Comparison of ENCODE assay signal across 8 cellular contexts in genomic region chr12:8038659-8039114, GRCh38. TPM values are rescaled to one million over a fixed set of nuclear protein-coding genes. Genes with fewer than 3 reads are reported as not detected.
A peak's percentile ranks its signal among the peaks of the same experiment; 100 is the strongest.
DNase-seq lines count a peak whose midpoint lies in the region; ATAC-seq, FAIRE-seq and TF ChIP-seq lines count a peak whose summit lies in the region.

No MANE protein-coding gene starts in this region.

- no peak for TF ChIP-seq CTCF in right lobe of liver (IDR thresholded peaks at IDR 0.05)
- no peak for TF ChIP-seq CTCF in HepG2 (CRISPR knock-in tag; IDR thresholded peaks at IDR 0.05)
- TF ChIP-seq CTCF in OCI-LY1 (IDR thresholded peaks at IDR 0.05; ENCODE audit: low read length): no peak
- TF ChIP-seq CTCF in brain (conservative IDR thresholded peaks at IDR 0.05): no peak

- H4K20me1 ChIP-seq in HepG2 (ENCODE audit: insufficient read depth, low read length) (no peaks in the 10 kb centered on the region), OCI-LY1 (ENCODE audit: insufficient read depth, low read length) (no peaks in the 10 kb centered on the region)

- H3K4me1 ChIP-seq in right lobe of liver: peaks cover 0 to 37% (median 12%) of the 10 kb centered on the region in 4 donors
- H3K4me1 ChIP-seq in HepG2 (ENCODE audit: insufficient read depth, low read length): peaks cover 53% of the 10 kb centered on the region
- H3K4me1 ChIP-seq in OCI-LY1 (ENCODE audit: insufficient read depth, low read length, severe bottlenecking): peaks cover 45% of the 10 kb centered on the region

- peaks cover 2% of the 10 kb centered on the region for H3K27me3 Mint-ChIP-seq in brain

- peak overlapping the region; percentile 65 to 94 (median 81) for H3K27ac Mint-ChIP-seq in brain

- H3K9me2 ChIP-seq in OCI-LY1 (ENCODE audit: low read depth, low read length): no peaks in the 10 kb centered on the region

- peak; percentile 39 to 89 (median 55) for ATAC-seq in right lobe of liver
- no peak for ATAC-seq in HepG2

- H3K9ac ChIP-seq in HepG2 (ENCODE audit: insufficient read depth, low read depth, low read length) (no peak overlapping the region), OCI-LY1 (ENCODE audit: low read length) (no peak overlapping the region; the same call in 1 of the 2 replicates)

- H3K36me3 ChIP-seq in right lobe of liver: peaks cover 0 to 40% (median 16%) of the 10 kb centered on the region in 4 donors
- peaks cover 12 to 14% of the 10 kb centered on the region in 2 experiments; a peak in 4 of 5 replicates for H3K36me3 ChIP-seq in HepG2 (replicated peaks in 1 of 2; ENCODE audit: control insufficient read depth in 1 of 2, insufficient read depth in 2 of 2, low read length in 2 of 2)
- no peaks in the 10 kb centered on the region for H3K36me3 ChIP-seq in OCI-LY1 (ENCODE audit: insufficient read depth, low read length)

- TF ChIP-seq EP300 in HepG2 (IDR thresholded peaks at IDR 0.05; ENCODE audit: low read depth in 2 of 2, low read length in 2 of 2) (no peak), HepG2 (CRISPR knock-in tag; IDR thresholded peaks at IDR 0.05; ENCODE audit: borderline replicate concordance) (no peak)

- H3K4me3 Mint-ChIP-seq in brain: peak overlapping the region; percentile 68 to 84 (median 78)

- no peak for TF ChIP-seq RAD21 in HepG2 (CRISPR knock-in tag; IDR thresholded peaks at IDR 0.05)

- intact Hi-C loops in right lobe of liver (cut with DNase I): loop anchor here in 1 of 2 donors (10.0 kb wide), 1 partner anchor 46 kb away; the partner anchor contains the start of gene NECAP1
- intact Hi-C loops in HepG2 (cut with micrococcal nuclease; ENCODE audit: unreplicated experiment): no loop called here

- H3K79me2 ChIP-seq in HepG2 (ENCODE audit: insufficient read depth, low read length) (no peaks in the 10 kb centered on the region), OCI-LY1 (ENCODE audit: insufficient read depth, low read length) (no peaks in the 10 kb centered on the region)

- H3K36me3 Mint-ChIP-seq in brain: peaks cover 35% of the 10 kb centered on the region

- H3F3A ChIP-seq in OCI-LY1 (ENCODE audit: insufficient read depth, low read length): no peaks in the 10 kb centered on the region

- 33% methylated on average over 10 of the region's 13 CpGs for WGBS in right lobe of liver (ENCODE audit: insufficient coverage, low coverage, low lambda C conversion rate, missing lambda C conversion rate)
- WGBS in HepG2 (ENCODE audit: low lambda C conversion rate): 85% methylated on average over 12 of the region's 13 CpGs

- H3K4me2 ChIP-seq in HepG2 (ENCODE audit: low read depth, low read length) (no peak overlapping the region), OCI-LY1 (ENCODE audit: low read length) (peak overlapping the region; percentile 54)

- H3K9me3 Mint-ChIP-seq in brain: no peaks in the 10 kb centered on the region

- H3K4me3 ChIP-seq in right lobe of liver (no peak overlapping the region), HepG2 (replicated peaks in 1 of 3; ENCODE audit: insufficient read depth in 1 of 3, low read depth in 2 of 3, low read length in 3 of 3) (no peak overlapping the region), OCI-LY1 (ENCODE audit: low read depth, low read length, poor library complexity, severe bottlenecking) (peak overlapping the region; percentile 42), skin epidermis (peak overlapping the region in 2 of 7 experiments; percentile 5 to 20)

- no peak for FAIRE-seq in HepG2 (lab: Jason Lieb, UNC)

- BruUV-seq in HepG2 (replicated peaks; lab: Mats Ljungman, UMichigan): no TSS peak

- CTCF ChIA-PET in HepG2 (lab: Yijun Ruan, JAX; ENCODE audit: low intra/inter-chr PET ratio, low total read pairs): no interaction called here

- DNase-seq in right lobe of liver (peak in 1 of 3 donors; percentile 57), HepG2 (ENCODE audit: low spot score) (no peak), iPS-NIHi11 (ENCODE audit: low spot score) (peak; percentile 88), 8988T (no peak)
- DNase-seq in effector CD4-positive, alpha-beta T cell: no peak

- H3K27me3 ChIP-seq in right lobe of liver (no peaks in the 10 kb centered on the region), HepG2 (ENCODE audit: control insufficient read depth in 1 of 2, insufficient read depth in 2 of 2, low read length in 2 of 2) (no peaks in the 10 kb centered on the region), OCI-LY1 (ENCODE audit: insufficient read depth, low read length) (no peaks in the 10 kb centered on the region)

- H3K9me3 ChIP-seq in right lobe of liver (no peaks in the 10 kb centered on the region), HepG2 (ENCODE audit: low read length) (no peaks in the 10 kb centered on the region), OCI-LY1 (ENCODE audit: low read length) (no peaks in the 10 kb centered on the region)

- TF ChIP-seq POLR2A in right lobe of liver (IDR thresholded peaks at IDR 0.05) (no peak), HepG2 (IDR thresholded peaks at IDR 0.05; ENCODE audit: insufficient read depth in 1 of 2, low read depth in 2 of 2, low read length in 2 of 2) (no peak)

- H2AFZ ChIP-seq in HepG2 (ENCODE audit: low read length) (no peak overlapping the region), OCI-LY1 (ENCODE audit: low read length) (no peak overlapping the region)

- no peak overlapping the region for H3K27ac ChIP-seq in right lobe of liver
- H3K27ac ChIP-seq in HepG2 (ENCODE audit: extremely low read length, insufficient read depth, low read length): no peak overlapping the region
- no peak overlapping the region for H3K27ac ChIP-seq in OCI-LY1 (ENCODE audit: low read depth, low read length, poor library complexity, severe bottlenecking)
- H3K27ac ChIP-seq in skin epidermis: peak overlapping the region in 13 of 21 experiments; percentile 1 to 66 (median 39)

- in situ Hi-C loops in HepG2 (cut with HindIII; ENCODE audit: extremely low pct_ligation_motif_present, low pct_unique_long_range_greater_than_20kb): no loop called here

- POLR2A ChIA-PET in HepG2 (lab: Yijun Ruan, JAX): no interaction called here

- peaks cover 62% of the 10 kb centered on the region for H3K4me1 Mint-ChIP-seq in brain

RNA-seq across cellular contexts. Expression of gene FOXJ2, which starts 6.2 kb away (rescaled TPM):
- total RNA-seq in right lobe of liver: 1 to 10 TPM; 4.4 to 5.7 (median 4.8) TPM
- total RNA-seq in HepG2 (2016; rRNA removed; fragmentation: Illumina TruSeq; extraction: Trizol): 2.2 and 3.0 TPM in 2 replicates
- total RNA-seq in HepG2 (2016; cell fraction: cytosol; rRNA removed; fragmentation: Illumina TruSeq; extraction: Trizol; ENCODE audit: low read depth): 0.40 and 0.79 TPM in 2 replicates
- 1.9 and 2.6 TPM in 2 replicates for total RNA-seq in HepG2 (2016; cell fraction: insoluble cytoplasmic fraction; rRNA removed; fragmentation: Illumina TruSeq; extraction: Trizol)
- 1.6 and 1.8 TPM in 2 replicates for total RNA-seq in HepG2 (2016; cell fraction: membrane; rRNA removed; fragmentation: Illumina TruSeq; extraction: Trizol)
- 3.4 and 3.8 TPM in 2 replicates for total RNA-seq in HepG2 (2016; cell fraction: nucleus; rRNA removed; fragmentation: Illumina TruSeq; extraction: Trizol)
- 2.4 and 2.9 TPM in 2 replicates for polyA plus RNA-seq in HepG2 (2011; rRNA removed)
- 1.2 and 1.3 TPM in 2 replicates for polyA plus RNA-seq in HepG2 (2011; cell fraction: cytosol; rRNA removed)
- polyA plus RNA-seq in HepG2 (2011; cell fraction: nucleus; rRNA removed): 4.7 and 5.1 TPM in 2 replicates
- polyA plus RNA-seq in HepG2 (2012): 2.9 and 4.3 TPM in 2 replicates
- polyA plus RNA-seq in HepG2 (2016; cell fraction: cytosol; fragmentation: Illumina TruSeq; extraction: Trizol; ENCODE audit: low read depth): 0.14 and 0.19 TPM in 2 replicates
- polyA plus RNA-seq in HepG2 (2016; cell fraction: insoluble cytoplasmic fraction; fragmentation: Illumina TruSeq; extraction: Trizol; ENCODE audit: low read depth): 2.9 and 3.1 TPM in 2 replicates
- 0.69 and 0.73 TPM in 2 replicates for polyA plus RNA-seq in HepG2 (2016; cell fraction: membrane; fragmentation: Illumina TruSeq; extraction: Trizol; ENCODE audit: low read depth)
- 6.6 and 7.8 TPM in 2 replicates for polyA plus RNA-seq in HepG2 (2016; cell fraction: nucleus; fragmentation: Illumina TruSeq; extraction: Trizol; ENCODE audit: insufficient read depth, low read depth)
- polyA minus RNA-seq in HepG2 (2011; rRNA and poly(A)+ RNA removed; ENCODE audit: low replicate concordance): 4.0 and 8.3 TPM in 2 replicates
- 1.7 and 1.9 TPM in 2 replicates for polyA minus RNA-seq in HepG2 (2011; cell fraction: cytosol; rRNA and poly(A)+ RNA removed)
- polyA minus RNA-seq in HepG2 (2011; cell fraction: nucleus; rRNA and poly(A)+ RNA removed): 2.8 and 3.6 TPM in 2 replicates
- 23.0 TPM for polyA plus RNA-seq in brain (ENCODE audit: insufficient read depth, low read depth, low replicate concordance)

RNA-seq across cellular contexts. Expression of gene C3AR1, which starts 27.5 kb away (rescaled TPM):
- total RNA-seq in right lobe of liver (10 to 100 TPM in 1 of 6 experiments, 1 to 10 TPM in 5; 2.0 to 11.9 (median 3.8) TPM), HepG2 (2016; rRNA removed; fragmentation: Illumina TruSeq; extraction: Trizol) (not detected in 2 replicates)
- total RNA-seq in HepG2 (2016; cell fraction: cytosol; rRNA removed; fragmentation: Illumina TruSeq; extraction: Trizol; ENCODE audit: low read depth): not detected in 2 replicates
- not detected in 2 replicates for total RNA-seq in HepG2 (2016; cell fraction: insoluble cytoplasmic fraction; rRNA removed; fragmentation: Illumina TruSeq; extraction: Trizol)
- total RNA-seq in HepG2 (2016; cell fraction: membrane; rRNA removed; fragmentation: Illumina TruSeq; extraction: Trizol): not detected in 2 replicates
- total RNA-seq in HepG2 (2016; cell fraction: nucleus; rRNA removed; fragmentation: Illumina TruSeq; extraction: Trizol): not detected in 2 replicates
- polyA plus RNA-seq in HepG2 (2011; rRNA removed) (not detected in 2 replicates), brain (ENCODE audit: insufficient read depth, low read depth, low replicate concordance) (4.1 TPM)
- polyA plus RNA-seq in HepG2 (2011; cell fraction: cytosol; rRNA removed): not detected in 2 replicates
- polyA plus RNA-seq in HepG2 (2011; cell fraction: nucleus; rRNA removed): not detected in 2 replicates
- not detected in 2 replicates for polyA plus RNA-seq in HepG2 (2012)
- polyA plus RNA-seq in HepG2 (2016; cell fraction: cytosol; fragmentation: Illumina TruSeq; extraction: Trizol; ENCODE audit: low read depth): not detected in 2 replicates
- polyA plus RNA-seq in HepG2 (2016; cell fraction: insoluble cytoplasmic fraction; fragmentation: Illumina TruSeq; extraction: Trizol; ENCODE audit: low read depth): not detected in 2 replicates
- not detected in 2 replicates for polyA plus RNA-seq in HepG2 (2016; cell fraction: membrane; fragmentation: Illumina TruSeq; extraction: Trizol; ENCODE audit: low read depth)
- polyA plus RNA-seq in HepG2 (2016; cell fraction: nucleus; fragmentation: Illumina TruSeq; extraction: Trizol; ENCODE audit: insufficient read depth, low read depth): not detected in 2 replicates
- not detected in 2 replicates for polyA minus RNA-seq in HepG2 (2011; rRNA and poly(A)+ RNA removed; ENCODE audit: low replicate concordance)
- polyA minus RNA-seq in HepG2 (2011; cell fraction: cytosol; rRNA and poly(A)+ RNA removed): not detected in 2 replicates
- polyA minus RNA-seq in HepG2 (2011; cell fraction: nucleus; rRNA and poly(A)+ RNA removed): not detected in 2 replicates

RNA-seq across cellular contexts. Expression of gene NECAP1, which starts 43.4 kb away (rescaled TPM):
- 10 to 100 TPM; 12.9 to 32.1 (median 17.1) TPM for total RNA-seq in right lobe of liver
- total RNA-seq in HepG2 (2016; rRNA removed; fragmentation: Illumina TruSeq; extraction: Trizol): 28.4 and 33.8 TPM in 2 replicates
- total RNA-seq in HepG2 (2016; cell fraction: cytosol; rRNA removed; fragmentation: Illumina TruSeq; extraction: Trizol; ENCODE audit: low read depth): 3.8 and 4.0 TPM in 2 replicates
- 28.8 and 35.2 TPM in 2 replicates for total RNA-seq in HepG2 (2016; cell fraction: insoluble cytoplasmic fraction; rRNA removed; fragmentation: Illumina TruSeq; extraction: Trizol)
- total RNA-seq in HepG2 (2016; cell fraction: membrane; rRNA removed; fragmentation: Illumina TruSeq; extraction: Trizol): 10.9 and 13.5 TPM in 2 replicates
- total RNA-seq in HepG2 (2016; cell fraction: nucleus; rRNA removed; fragmentation: Illumina TruSeq; extraction: Trizol): 19.3 and 24.6 TPM in 2 replicates
- polyA plus RNA-seq in HepG2 (2011; rRNA removed): 17.7 and 24.4 TPM in 2 replicates
- polyA plus RNA-seq in HepG2 (2011; cell fraction: cytosol; rRNA removed): 23.1 and 25.7 TPM in 2 replicates
- polyA plus RNA-seq in HepG2 (2011; cell fraction: nucleus; rRNA removed): 23.3 and 25.9 TPM in 2 replicates
- 13.2 and 15.4 TPM in 2 replicates for polyA plus RNA-seq in HepG2 (2012)
- 1.1 and 1.3 TPM in 2 replicates for polyA plus RNA-seq in HepG2 (2016; cell fraction: cytosol; fragmentation: Illumina TruSeq; extraction: Trizol; ENCODE audit: low read depth)
- polyA plus RNA-seq in HepG2 (2016; cell fraction: insoluble cytoplasmic fraction; fragmentation: Illumina TruSeq; extraction: Trizol; ENCODE audit: low read depth): 29.8 and 32.2 TPM in 2 replicates
- polyA plus RNA-seq in HepG2 (2016; cell fraction: membrane; fragmentation: Illumina TruSeq; extraction: Trizol; ENCODE audit: low read depth): 3.2 and 4.2 TPM in 2 replicates
- 25.5 and 30.5 TPM in 2 replicates for polyA plus RNA-seq in HepG2 (2016; cell fraction: nucleus; fragmentation: Illumina TruSeq; extraction: Trizol; ENCODE audit: insufficient read depth, low read depth)
- polyA minus RNA-seq in HepG2 (2011; rRNA and poly(A)+ RNA removed; ENCODE audit: low replicate concordance): 23.1 and 37.5 TPM in 2 replicates
- polyA minus RNA-seq in HepG2 (2011; cell fraction: cytosol; rRNA and poly(A)+ RNA removed): 20.2 and 23.5 TPM in 2 replicates
- 20.9 and 33.4 TPM in 2 replicates for polyA minus RNA-seq in HepG2 (2011; cell fraction: nucleus; rRNA and poly(A)+ RNA removed)
- 43.4 TPM for polyA plus RNA-seq in brain (ENCODE audit: insufficient read depth, low read depth, low replicate concordance)

Comparison
In these comparisons a context has a peak if more than half of its experiments do, and no peak if none do; other contexts are left out.
1. H3K27ac ChIP-seq: peak in skin epidermis (13 of 21); none in right lobe of liver (0 of 3), HepG2 (single experiment) and OCI-LY1 (single experiment).